In genomic region chrX:16786791-16787735, GRCh38 we compare ENCODE assay signal across 8 cellular contexts. TPM values are rescaled to one million over a fixed set of nuclear protein-coding genes. Genes with fewer than 3 reads are reported as not detected.
DNase-seq lines count a peak whose midpoint lies in the region; ATAC-seq and TF ChIP-seq lines count a peak whose summit lies in the region.

No MANE protein-coding gene starts in this region.

- H2AFZ ChIP-seq in Karpas-422 (ENCODE audit: low read length): no peak overlapping the region

- DNase-seq in Karpas-422: peak; percentile 78
- peak; percentile 18 to 19 for DNase-seq in activated CD8-positive, alpha-beta memory T cell treated with anti-CD3 and anti-CD28 coated beads for 4 hours (ENCODE audit: low read depth in 2 of 2)
- peak; percentile 3 for DNase-seq in endothelial cell (ENCODE audit: low spot score)
- peak; percentile 45 for DNase-seq in stimulated activated naive CD8-positive, alpha-beta T cell treated with anti-CD3 and anti-CD28 coated beads, Interleukin-15, amount 100 ng/mL, for 72 hours
- DNase-seq in medulla oblongata (ENCODE audit: extremely low spot score): no peak

- H3K4me2 ChIP-seq in Karpas-422 (ENCODE audit: low read depth, low read length, poor library complexity, severe bottlenecking): peak overlapping the region; percentile 78

- peak overlapping the region; percentile 55 for H3K27ac ChIP-seq in 22Rv1
- H3K27ac ChIP-seq in Karpas-422 (ENCODE audit: low read length): peak overlapping the region; percentile 62
- H3K27ac ChIP-seq in muscle layer of colon (ENCODE audit: low read depth, low read length): peak overlapping the region; percentile 65

- peaks cover 5% of the 10 kb centered on the region for H3K4me1 Mint-ChIP-seq in endothelial cell (ENCODE audit: unreplicated experiment)
- peaks cover 8% of the 10 kb centered on the region for H3K4me1 Mint-ChIP-seq in stimulated activated naive CD8-positive, alpha-beta T cell treated with anti-CD3 and anti-CD28 coated beads, Interleukin-15, amount 100 ng/mL, for 72 hours

- TF ChIP-seq CTCF in 22Rv1 (IDR thresholded peaks at IDR 0.05) (no peak), endothelial cell (IDR thresholded peaks at IDR 0.05; ENCODE audit: unreplicated experiment) (no peak)

- H3K79me2 ChIP-seq in Karpas-422 (ENCODE audit: low read length): peaks cover 56% of the 10 kb centered on the region

- peak overlapping the region; percentile 79 for H3K4me3 ChIP-seq in Karpas-422 (ENCODE audit: low read length)
- H3K4me3 ChIP-seq in muscle layer of colon (ENCODE audit: low read depth in 1 of 2, low read length in 2 of 2): peak overlapping the region; percentile 77

- H3K4me1 ChIP-seq in Karpas-422 (ENCODE audit: low read length) (peaks cover 32% of the 10 kb centered on the region), muscle layer of colon (ENCODE audit: insufficient read depth, low read length) (no peaks in the 10 kb centered on the region)

- peak; percentile 1 for ATAC-seq in GM19043 (IDR thresholded peaks at IDR 0.05; ENCODE audit: low read depth, unreplicated experiment)
- ATAC-seq in stimulated activated naive CD8-positive, alpha-beta T cell treated with anti-CD3 and anti-CD28 coated beads, Interleukin-15, amount 100 ng/mL, for 72 hours: peak; percentile 61

- no peaks in the 10 kb centered on the region for H3K9me3 Mint-ChIP-seq in endothelial cell (ENCODE audit: unreplicated experiment)
- H3K9me3 Mint-ChIP-seq in stimulated activated naive CD8-positive, alpha-beta T cell treated with anti-CD3 and anti-CD28 coated beads, Interleukin-15, amount 100 ng/mL, for 72 hours: no peaks in the 10 kb centered on the region

- H3K27me3 ChIP-seq in Karpas-422 (ENCODE audit: low read length) (no peaks in the 10 kb centered on the region), muscle layer of colon (ENCODE audit: control insufficient read depth in 1 of 2, insufficient read depth in 2 of 2, low read length in 2 of 2) (no peaks in the 10 kb centered on the region)

- H3K9me2 ChIP-seq in Karpas-422 (replicated peaks; ENCODE audit: insufficient read depth, low read length): no peaks in the 10 kb centered on the region

- H3K4me3 Mint-ChIP-seq in endothelial cell (ENCODE audit: unreplicated experiment): peak overlapping the region; percentile 88
- peak overlapping the region; percentile 96 to 99 for H3K4me3 Mint-ChIP-seq in stimulated activated naive CD8-positive, alpha-beta T cell treated with anti-CD3 and anti-CD28 coated beads, Interleukin-15, amount 100 ng/mL, for 72 hours

- no peaks in the 10 kb centered on the region for H3K36me3 Mint-ChIP-seq in endothelial cell (ENCODE audit: low read depth, unreplicated experiment)

- peaks cover 10% of the 10 kb centered on the region; the same call in 1 of the 2 replicates for H4K20me1 ChIP-seq in Karpas-422 (ENCODE audit: insufficient read depth, low read depth, low read length)

- no peak overlapping the region for H3K27ac Mint-ChIP-seq in endothelial cell (ENCODE audit: unreplicated experiment)
- H3K27ac Mint-ChIP-seq in stimulated activated naive CD8-positive, alpha-beta T cell treated with anti-CD3 and anti-CD28 coated beads, Interleukin-15, amount 100 ng/mL, for 72 hours: peak overlapping the region; percentile 59 to 97

- no peaks in the 10 kb centered on the region for H3K9me3 ChIP-seq in Karpas-422 (ENCODE audit: low read length)
- H3K9me3 ChIP-seq in muscle layer of colon (ENCODE audit: low read length): no peaks in the 10 kb centered on the region

- peaks cover 20% of the 10 kb centered on the region for H3K36me3 ChIP-seq in Karpas-422 (ENCODE audit: insufficient read depth, low read length)
- H3K36me3 ChIP-seq in muscle layer of colon (ENCODE audit: insufficient read depth, low read length): peaks cover 3% of the 10 kb centered on the region

- H3K9ac ChIP-seq in Karpas-422 (ENCODE audit: low read length) (peak overlapping the region; percentile 88), muscle layer of colon (ENCODE audit: low read length) (peak overlapping the region; percentile 53)

- peaks cover 2% of the 10 kb centered on the region for H3K27me3 Mint-ChIP-seq in endothelial cell (ENCODE audit: unreplicated experiment)
- no peaks in the 10 kb centered on the region for H3K27me3 Mint-ChIP-seq in stimulated activated naive CD8-positive, alpha-beta T cell treated with anti-CD3 and anti-CD28 coated beads, Interleukin-15, amount 100 ng/mL, for 72 hours

RNA-seq across cellular contexts. Expression of gene TXLNG, which starts 0.8 kb away (rescaled TPM):
- total RNA-seq in Karpas-422 (2014; rRNA removed; shearing (Covaris generic); ENCODE audit: low replicate concordance): 28.2 and 42.2 TPM in 2 replicates
- total RNA-seq in endothelial cell (ENCODE audit: unreplicated experiment): 6.6 TPM
